10 cellular contexts compared by ENCODE assay signal in the genomic region with DNA sequence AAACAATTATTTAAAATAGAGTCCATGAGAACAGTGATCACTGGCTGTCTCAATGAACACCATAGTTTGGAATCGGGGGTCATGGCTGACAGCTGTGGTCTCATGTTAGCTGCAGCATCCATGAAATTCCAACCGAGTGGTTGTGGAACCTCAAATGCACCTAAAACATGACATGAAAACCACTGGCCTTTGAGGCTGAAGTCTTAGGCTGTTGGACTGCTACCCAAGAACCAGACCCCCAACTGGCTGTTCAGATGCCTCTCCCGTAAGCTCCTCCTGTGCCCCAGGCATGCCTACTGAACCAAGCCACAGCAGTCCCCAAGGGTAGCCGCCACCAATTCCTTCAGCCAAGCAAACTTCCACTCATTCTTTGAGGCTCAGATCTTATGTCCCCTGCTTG. TPM values are rescaled to one million over a fixed set of nuclear protein-coding genes. Genes with fewer than 3 reads are reported as not detected.
"Had no signal": no experiment of that assay in that cellular context is flagged by ENCODE, and none has a peak within 500 bp of the region (broad histone marks: within the 10 kb centered on the region; RNA-seq: fewer than 3 reads in every experiment).

No MANE protein-coding gene starts in this region.

- H3K9me3 ChIP-seq: HAP-1 had no signal

- H3K27ac ChIP-seq: GM23248, HL-60 had no signal

- H3K4me3 ChIP-seq: GM23248, HAP-1 had no signal

- H3K9ac ChIP-seq: GM23248 had no signal

- H3K9me3 Mint-ChIP-seq: HFFc6, IgD-negative memory B cell had no signal

- ATAC-seq: HCT116, HepG2 had no signal

- DNase-seq: GM23248, GOT3, H7, HFFc6, KBM-7 had no signal

- H2AFZ ChIP-seq: GM23248 had no signal

- H3K27ac Mint-ChIP-seq: HFFc6, IgD-negative memory B cell had no signal

- H3K4me3 Mint-ChIP-seq: HFFc6, IgD-negative memory B cell had no signal

- H3K36me3 ChIP-seq: HAP-1 had no signal

- H3K4me1 ChIP-seq: HAP-1 had no signal

- H3K27me3 Mint-ChIP-seq: IgD-negative memory B cell had no signal

RNA-seq across cellular contexts. Expression of a gene that starts 50.5 kb away (rescaled TPM):
- polyA plus RNA-seq: IgD-negative memory B cell had no signal
